In genomic region chr5:35230043-35230611, GRCh38 we compare ENCODE assay signal across 8 cellular contexts. TPM values are rescaled to one million over a fixed set of nuclear protein-coding genes. Genes with fewer than 3 reads are reported as not detected.
A peak's percentile ranks its signal among the peaks of the same experiment; 100 is the strongest.
DNase-seq lines count a peak whose midpoint lies in the region; ATAC-seq and TF ChIP-seq lines count a peak whose summit lies in the region.

Gene PRLR (minus strand): TSS chr5:35230487. CDS start chr5:35089620, 140,867 bp downstream.

- 2 to 4% methylated on average over 32 to 39 of the region's 42 CpGs for WGBS in lower leg skin, 2 donors
- WGBS in thyroid gland, 2 donors = 0 to 2% methylated on average over 21 to 37 of the region's 42 CpGs

- TF ChIP-seq CTCF in colonic mucosa (IDR thresholded peaks at IDR 0.05) (no peak), lower leg skin (IDR thresholded peaks at IDR 0.05) (no peak), thyroid gland (IDR thresholded peaks at IDR 0.05) (no peak)

- TF ChIP-seq POLR2A in lower leg skin (IDR thresholded peaks at IDR 0.05) = no peak
- TF ChIP-seq POLR2A in thyroid gland (IDR thresholded peaks at IDR 0.05) = no peak

- ATAC-seq in GM21786 (IDR thresholded peaks at IDR 0.05; ENCODE audit: unreplicated experiment) = peak; percentile 19
- no peak for ATAC-seq in HG03439 (IDR thresholded peaks at IDR 0.05; ENCODE audit: unreplicated experiment)

- H3K9ac ChIP-seq in colonic mucosa (ENCODE audit: low read depth in 2 of 2, low read length in 2 of 2) = peak within 1 kb of the TSS; percentile 60 to 67

- no peaks in the 10 kb centered on the region for H3K4me1 ChIP-seq in colonic mucosa
- H3K4me1 ChIP-seq in thyroid gland = peaks cover 7 to 13% of the 10 kb centered on the region in 2 donors

- H3K27me3 ChIP-seq in colonic mucosa (no peaks in the 10 kb centered on the region), thyroid gland (no peaks in the 10 kb centered on the region)

- H3K9me3 ChIP-seq in colonic mucosa (no peaks in the 10 kb centered on the region), thyroid gland (no peaks in the 10 kb centered on the region)

- peak; percentile 53 for DNase-seq in ELR (ENCODE audit: low read depth)
- DNase-seq in NCI-H526 treated with DMSO at 0.1 percent for 48 hours (lab: John Stamatoyannopoulos, UW) = peak; percentile 39
- DNase-seq in colonic mucosa = peak; percentile 72
- DNase-seq in lower leg skin (ENCODE audit: low spot score in 2 of 2) = peak; percentile 70 to 89
- DNase-seq in thyroid gland = peak; percentile 31 to 33
- DNase-seq in NCI-H128 (lab: John Stamatoyannopoulos, UW; ENCODE audit: unreplicated experiment) = no peak

- no peaks in the 10 kb centered on the region for H3K36me3 ChIP-seq in colonic mucosa
- H3K36me3 ChIP-seq in thyroid gland = no peaks in the 10 kb centered on the region

- peak within 1 kb of the TSS; percentile 54 for H3K27ac ChIP-seq in colonic mucosa
- H3K27ac ChIP-seq in thyroid gland = peak within 1 kb of the TSS in 1 of 3 donors; percentile 53

- H3K4me3 ChIP-seq in colonic mucosa (peak within 1 kb of the TSS; percentile 49), lower leg skin (ENCODE audit: low read depth, poor library complexity, severe bottlenecking) (peak within 1 kb of the TSS; percentile 24), thyroid gland (replicated peaks in 1 of 3) (peak within 1 kb of the TSS in 2 of 3 donors; percentile 0 to 20)

- intact Hi-C loops in colonic mucosa (cut with DNase I) (no loop called here), lower leg skin (cut with DNase I; ENCODE audit: low total_unique reads) (no loop called here), thyroid gland (cut with DNase I) (no loop called here)

RNA-seq across cellular contexts. Expression of gene PRLR, which starts in this region (rescaled TPM):
- total RNA-seq in colonic mucosa (10 to 100 TPM; 23.7 to 38.6 TPM), lower leg skin (10 to 100 TPM in 2 of 4 donors, 1 to 10 TPM in 2; 6.1 to 11.4 (median 8.1) TPM), thyroid gland (1 to 10 TPM in 1 of 4 donors, under 1 TPM in 2, not detected in 1; 0.20 to 1.7 (median 0.22) TPM)
